In genomic region chr15:72787521-72787920, GRCh38 we compare ENCODE assay signal across 22 cellular contexts.
"Had no signal": no experiment of that assay in that cellular context is flagged by ENCODE, and none has a peak within 500 bp of the region (broad histone marks: within the 10 kb centered on the region; RNA-seq: fewer than 3 reads in every experiment).

No MANE protein-coding gene starts in this region.

- H3K27me3 Mint-ChIP-seq: stimulated activated naive CD8-positive, alpha-beta T cell treated with anti-CD3 and anti-CD28 coated beads, Interleukin-15, Interleukin-2, amounts not matched to agents 100 ng/mL and 50 ng/mL, for 24 hours had no signal

- H3K4me3 Mint-ChIP-seq: mesothelial cell of epicardium; stimulated activated naive CD8-positive, alpha-beta T cell treated with anti-CD3 and anti-CD28 coated beads, Interleukin-15, Interleukin-2, amounts not matched to agents 100 ng/mL and 50 ng/mL, for 24 hours; WTC11 had no signal

- H3K27ac Mint-ChIP-seq: mesothelial cell of epicardium; stimulated activated naive CD8-positive, alpha-beta T cell treated with anti-CD3 and anti-CD28 coated beads, Interleukin-15, Interleukin-2, amounts not matched to agents 100 ng/mL and 50 ng/mL, for 24 hours; WTC11 had no signal

- H3K27me3 ChIP-seq: body of pancreas, hepatocyte, suprapubic skin, upper lobe of right lung had no signal

- H3K4me3 ChIP-seq: body of pancreas, esophagus muscularis mucosa, hepatocyte, lung, SK-N-MC, suprapubic skin, upper lobe of right lung had no signal

- H3K36me3 ChIP-seq: esophagus muscularis mucosa, neutrophil, suprapubic skin, upper lobe of right lung had no signal

- H3K9me3 Mint-ChIP-seq: naive B cell; stimulated activated naive CD8-positive, alpha-beta T cell treated with anti-CD3 and anti-CD28 coated beads, Interleukin-15, Interleukin-2, amounts not matched to agents 100 ng/mL and 50 ng/mL, for 24 hours had no signal

- ATAC-seq: body of pancreas, upper lobe of right lung, WTC11 had no signal

- H3K4me2 ChIP-seq: hepatocyte had no signal

- H3K27ac ChIP-seq: body of pancreas, esophagus muscularis mucosa, hepatocyte, neutrophil, SK-N-MC, suprapubic skin, upper lobe of right lung had no signal

- H3K9me3 ChIP-seq: body of pancreas, esophagus muscularis mucosa, neutrophil, suprapubic skin, upper lobe of right lung had no signal

- H2AFZ ChIP-seq: hepatocyte had no signal

- DNase-seq: activated CD4-positive, alpha-beta T cell treated with anti-CD3 and anti-CD28 coated beads for 48 hours; activated naive CD4-positive, alpha-beta T cell treated with anti-CD3 and anti-CD28 coated beads, Interleukin-2, amount 50 U/mL, for 16 hours; activated T-cell treated with anti-CD3 and anti-CD28 coated beads for 4 hours; body of pancreas; cerebellar nuclear complex; islet precursor cell; naive B cell; posterior cingulate gyrus; Right ventricle myocardium superior; small intestine; stimulated activated CD4-positive, alpha-beta T cell treated with anti-CD3 and anti-CD28 coated beads, Interleukin-4, amount 100 ng/mL, for 4 hours; stimulated activated CD8-positive, alpha-beta memory T cell treated with anti-CD3 and anti-CD28 coated beads, Interleukin-4, amount 100 ng/mL, for 48 hours; upper lobe of right lung had no signal

- H3K36me3 Mint-ChIP-seq: mesothelial cell of epicardium, WTC11 had no signal
